Comparison of ENCODE assay signal across 8 cellular contexts in genomic region chr4:153649572-153649991, GRCh38. TPM values are rescaled to one million over a fixed set of nuclear protein-coding genes. Genes with fewer than 3 reads are reported as not detected.
A peak's percentile ranks its signal among the peaks of the same experiment; 100 is the strongest.
DNase-seq lines count a peak whose midpoint lies in the region; ATAC-seq, FAIRE-seq and TF ChIP-seq lines count a peak whose summit lies in the region.

No MANE protein-coding gene starts in this region.

- FAIRE-seq in A204.1 (lab: Jason Lieb, UNC) (peak; percentile 47), G401.6 (lab: Jason Lieb, UNC) (peak; percentile 46)

- 55% methylated on average over 6 of the region's 6 CpGs for WGBS in esophagus muscularis mucosa
- WGBS in sigmoid colon, 2 donors = 30 to 60% methylated on average over 6 of the region's 6 CpGs

- H3K9me3 ChIP-seq in OCI-LY3 (ENCODE audit: insufficient read depth, low read length) (peaks cover 5% of the 10 kb centered on the region; the same call in 1 of the 2 replicates), esophagus muscularis mucosa (peaks cover 0 to 6% (median 2%) of the 10 kb centered on the region in 4 donors), sigmoid colon (peaks cover 0 to 2% (median 0%) of the 10 kb centered on the region in 4 donors)

- H3K27ac ChIP-seq in OCI-LY3 (ENCODE audit: low read length) (no peak overlapping the region), esophagus muscularis mucosa (replicated peaks in 1 of 4) (no peak overlapping the region), sigmoid colon (no peak overlapping the region)

- H3K79me2 ChIP-seq in OCI-LY3 (ENCODE audit: low read length) = no peaks in the 10 kb centered on the region

- TF ChIP-seq EP300 in esophagus muscularis mucosa (IDR thresholded peaks at IDR 0.05) (no peak), sigmoid colon (IDR thresholded peaks at IDR 0.05) (no peak)

- intact Hi-C loops in esophagus muscularis mucosa (cut with DNase I) = no loop called here
- intact Hi-C loops in sigmoid colon (cut with DNase I) = loop anchor here (10.0 kb wide), 1 partner anchor 75 kb away; no protein-coding TSS in a partner anchor

- no peaks in the 10 kb centered on the region for H4K20me1 ChIP-seq in OCI-LY3 (ENCODE audit: insufficient read depth, low read length)

- no peak for TF ChIP-seq POLR2A in esophagus muscularis mucosa (IDR thresholded peaks at IDR 0.05; ENCODE audit: low read depth)
- TF ChIP-seq POLR2A in sigmoid colon (IDR thresholded peaks at IDR 0.05) = no peak

- H3K4me3 ChIP-seq in OCI-LY3 (ENCODE audit: low read length) = no peak overlapping the region
- H3K4me3 ChIP-seq in esophagus muscularis mucosa = no peak overlapping the region
- H3K4me3 ChIP-seq in H7 (ENCODE audit: insufficient read depth, low read depth, low read length) = no peak overlapping the region
- no peak overlapping the region for H3K4me3 ChIP-seq in sigmoid colon

- H3K4me1 ChIP-seq in OCI-LY3 (ENCODE audit: low read length) (peaks cover 12% of the 10 kb centered on the region), esophagus muscularis mucosa (no peaks in the 10 kb centered on the region), sigmoid colon (peaks cover 0 to 3% (median 0%) of the 10 kb centered on the region in 4 donors)

- H3K36me3 ChIP-seq in OCI-LY3 (replicated peaks; ENCODE audit: low read depth, low read length) (no peaks in the 10 kb centered on the region), esophagus muscularis mucosa (no peaks in the 10 kb centered on the region), H7 (replicated peaks; ENCODE audit: control insufficient read depth, insufficient read depth, low read length) (no peaks in the 10 kb centered on the region), sigmoid colon (no peaks in the 10 kb centered on the region)

- TF ChIP-seq CTCF in OCI-LY3 (IDR thresholded peaks at IDR 0.05; ENCODE audit: low read depth, low read length) (peak; percentile 78), esophagus muscularis mucosa (IDR thresholded peaks at IDR 0.05) (peak in 2 of 3 experiments; percentile 11 to 14), sigmoid colon (IDR thresholded peaks at IDR 0.05) (no peak)

- H2AFZ ChIP-seq in OCI-LY3 (ENCODE audit: low read depth, low read length) = no peak overlapping the region

- no peak overlapping the region for H3K4me2 ChIP-seq in OCI-LY3 (ENCODE audit: low read length)

- ATAC-seq in GM18498 (IDR thresholded peaks at IDR 0.05; ENCODE audit: unreplicated experiment) = no peak

- no peak overlapping the region for H3K9ac ChIP-seq in OCI-LY3 (ENCODE audit: low read length)

- H3K27me3 ChIP-seq in OCI-LY3 (ENCODE audit: low read depth, low read length) (0 out of 2 replicates have a peak, but pooled peaks cover 3% of the 10 kb centered on the region), esophagus muscularis mucosa (no peaks in the 10 kb centered on the region), H7 (ENCODE audit: control insufficient read depth, insufficient read depth, low read length) (no peaks in the 10 kb centered on the region), sigmoid colon (no peaks in the 10 kb centered on the region)

- DNase-seq in esophagus muscularis mucosa (ENCODE audit: extremely low spot score) (no peak), H7 (no peak), cortex of kidney (lab: John Stamatoyannopoulos, UW) (no peak), sigmoid colon (no peak)

RNA-seq across cellular contexts. Expression of gene TLR2, which starts 34.5 kb away (rescaled TPM):
- 10 to 100 TPM in 1 of 4 donors, 1 to 10 TPM in 3; 5.6 to 39.8 (median 8.8) TPM for total RNA-seq in esophagus muscularis mucosa
- total RNA-seq in H7 (2014; rRNA removed; shearing (Covaris generic)) = 0.35 and 1.0 TPM in 2 replicates
- total RNA-seq in sigmoid colon = 10 to 100 TPM; 10.2 to 25.0 (median 19.3) TPM
- 1 to 10 TPM; 4.3 to 8.3 (median 4.8) TPM for polyA plus RNA-seq in sigmoid colon

Comparison
In these comparisons a context has a peak if more than half of its experiments do, and no peak if none do; other contexts are left out.
1. CTCF ChIP-seq: peak in OCI-LY3 (single experiment) and esophagus muscularis mucosa (2 of 3); none in sigmoid colon (0 of 4).